ENCODE assay signal across 9 cellular contexts in the genomic region with DNA sequence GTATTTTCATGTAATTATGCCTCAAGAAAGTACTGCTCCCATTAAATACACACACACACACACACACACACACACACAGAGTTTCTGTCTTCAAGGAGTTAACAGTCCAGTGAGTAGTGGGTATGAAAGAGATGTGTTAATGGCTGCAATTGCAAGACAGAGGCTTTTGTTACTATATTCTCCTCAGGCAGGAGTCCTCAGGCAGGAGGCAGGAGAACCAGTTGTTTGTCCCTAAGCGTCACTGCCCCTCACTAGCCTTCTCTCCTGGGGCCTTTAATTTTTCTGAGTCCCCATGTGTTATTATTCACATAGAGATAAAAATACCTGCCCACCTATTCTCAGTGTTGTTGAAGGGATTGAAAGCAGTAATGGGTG. TPM values are rescaled to one million over a fixed set of nuclear protein-coding genes. Genes with fewer than 3 reads are reported as not detected.
A peak's percentile ranks its signal among the peaks of the same experiment; 100 is the strongest.
DNase-seq lines count a peak whose midpoint lies in the region; ATAC-seq and TF ChIP-seq lines count a peak whose summit lies in the region.
"Had no signal": no experiment of that assay in that cellular context is flagged by ENCODE, and none has a peak within 500 bp of the region (broad histone marks: within the 10 kb centered on the region; RNA-seq: fewer than 3 reads in every experiment).

No MANE protein-coding gene starts in this region.

- peak overlapping the region; percentile 51 for H3K4me3 ChIP-seq in Jurkat, Clone E6-1 (ENCODE audit: low read length)

- CTCF ChIA-PET in CD4-positive, alpha-beta T cell (lab: Charles Lee): interaction anchor here (0.7 to 5.2 kb wide), 9 partner anchors 10 to 670 kb away, joined by 3 to 169 read pairs (median 3); a partner anchor contains a TSS

- no peak for DNase-seq in CD4-positive, alpha-beta T cell
- DNase-seq in Jurkat, Clone E6-1 (ENCODE audit: low read depth, low spot score): no peak
- DNase-seq in NCI-H446 treated with DMSO at 0.1 percent for 48 hours (lab: John Stamatoyannopoulos, UW) (no peak), Kasumi-1 (lab: John Stamatoyannopoulos, UW) (no peak), hypothalamus (lab: John Stamatoyannopoulos, UW) (no peak)

- H3K27ac Mint-ChIP-seq in CD4-positive, alpha-beta T cell: peak overlapping the region; percentile 97
- H3K27ac Mint-ChIP-seq in brain (peak overlapping the region; percentile 65 to 97 (median 89)), nephron (peak overlapping the region; percentile 71 to 95 (median 89))

- no peaks in the 10 kb centered on the region for H3K9me3 ChIP-seq in CD4-positive, alpha-beta T cell (ENCODE audit: control insufficient read depth, low read length)
- H3K9me3 ChIP-seq: HAP-1 had no signal

- peaks cover 2% of the 10 kb centered on the region for H3K9me3 Mint-ChIP-seq in CD4-positive, alpha-beta T cell
- H3K9me3 Mint-ChIP-seq in brain (no peaks in the 10 kb centered on the region), nephron (no peaks in the 10 kb centered on the region)

- H3K27ac ChIP-seq in CD4-positive, alpha-beta T cell (ENCODE audit: low read depth, low read length): peak overlapping the region; percentile 99

- H3K27me3 Mint-ChIP-seq in CD4-positive, alpha-beta T cell: peaks cover 6% of the 10 kb centered on the region
- H3K27me3 Mint-ChIP-seq in brain (peaks cover 4% of the 10 kb centered on the region), nephron (ENCODE audit: low read depth) (peaks cover 3% of the 10 kb centered on the region)

- no peak for TF ChIP-seq CTCF in CD4-positive, alpha-beta T cell (IDR thresholded peaks at IDR 0.05)
- no peak for TF ChIP-seq CTCF in brain (conservative IDR thresholded peaks at IDR 0.05)
- no peak for TF ChIP-seq CTCF in nephron (IDR thresholded peaks at IDR 0.05; ENCODE audit: unreplicated experiment in 3 of 3)

- intact Hi-C loops in CD4-positive, alpha-beta T cell (cut with DNase I, micrococcal nuclease): loop anchor here (1.0 to 10.0 kb wide), 21 partner anchors 12 to 916 kb away; a partner anchor contains a TSS

- ATAC-seq in CD4-positive, alpha-beta T cell (ENCODE audit: poor library complexity): no peak
- no peak for ATAC-seq in GM19035 (IDR thresholded peaks at IDR 0.05; ENCODE audit: unreplicated experiment)

- H3K4me3 Mint-ChIP-seq in CD4-positive, alpha-beta T cell: peak overlapping the region; percentile 61
- H3K4me3 Mint-ChIP-seq in brain (peak overlapping the region in 4 of 5 experiments; percentile 38 to 85 (median 82)), nephron (peak overlapping the region; percentile 68 to 81 (median 76))

- H3K27me3 ChIP-seq in CD4-positive, alpha-beta T cell (ENCODE audit: control insufficient read depth, insufficient read depth, low read length): no peaks in the 10 kb centered on the region

- H3K36me3 Mint-ChIP-seq in CD4-positive, alpha-beta T cell (ENCODE audit: low read depth): peaks cover 21% of the 10 kb centered on the region
- H3K36me3 Mint-ChIP-seq in brain (no peaks in the 10 kb centered on the region), nephron (ENCODE audit: low read depth) (peaks cover 6% of the 10 kb centered on the region)

- POLR2A ChIA-PET in CD4-positive, alpha-beta T cell (lab: Charles Lee): interaction anchor here (0.8 to 10.8 kb wide), 5 partner anchors 9 to 436 kb away, joined by 4 to 218 read pairs (median 9); a partner anchor contains a TSS

- H3K4me1 Mint-ChIP-seq in CD4-positive, alpha-beta T cell (ENCODE audit: low read depth): peaks cover 91% of the 10 kb centered on the region
- peaks cover 19% of the 10 kb centered on the region for H3K4me1 Mint-ChIP-seq in brain
- H3K4me1 Mint-ChIP-seq in nephron: peaks cover 24% of the 10 kb centered on the region

RNA-seq across cellular contexts. Expression of a gene that starts 31.2 kb away (rescaled TPM):
- 10 to 100 TPM; 41.8 to 44.1 TPM for total RNA-seq in CD4-positive, alpha-beta T cell
- 267 TPM for polyA plus RNA-seq in Jurkat, Clone E6-1 (2012; ENCODE audit: insufficient read depth, insufficient read length)
- polyA plus RNA-seq in brain (ENCODE audit: insufficient read depth, low read depth, low replicate concordance): 410 TPM

RNA-seq across cellular contexts. Expression of a gene that starts 40.3 kb away (rescaled TPM):
- 1 to 10 TPM; 7.1 to 8.9 TPM for total RNA-seq in CD4-positive, alpha-beta T cell
- polyA plus RNA-seq in Jurkat, Clone E6-1 (2012; ENCODE audit: insufficient read depth, insufficient read length): 11.3 TPM
- 36.2 TPM for polyA plus RNA-seq in brain (ENCODE audit: insufficient read depth, low read depth, low replicate concordance)
